ENCODE assay signal across 8 cellular contexts in genomic region chr21:17688912-17689874, GRCh38.
DNase-seq lines count a peak whose midpoint lies in the region; ATAC-seq, FAIRE-seq and TF ChIP-seq lines count a peak whose summit lies in the region.

No MANE protein-coding gene starts in this region.

- H2AK5ac ChIP-seq in H1 (ENCODE audit: low read depth, low read length): 0 out of 2 replicates have a peak overlapping the region, but pooled peaks have one; percentile 39

- H4K20me1 ChIP-seq in H1 (replicated peaks in 1 of 2; ENCODE audit: control insufficient read depth in 1 of 2, insufficient read depth in 2 of 2, low read length in 2 of 2): no peaks in the 10 kb centered on the region

- no peak for ATAC-seq in GM18520 (IDR thresholded peaks at IDR 0.05; ENCODE audit: unreplicated experiment)

- no peak overlapping the region for H3K9ac ChIP-seq in H1 (replicated peaks in 1 of 4; ENCODE audit: extremely low read depth in 1 of 4, low read depth in 3 of 4, low read length in 3 of 4)

- H2BK15ac ChIP-seq in H1 (ENCODE audit: low read length): no peak overlapping the region

- DNase-seq in DMS 273 (lab: John Stamatoyannopoulos, UW; ENCODE audit: unreplicated experiment): peak; percentile 70
- peak; percentile 85 for DNase-seq in NCI-H1105 (lab: John Stamatoyannopoulos, UW)
- peak; percentile 67 to 74 for DNase-seq in activated CD4-positive, alpha-beta T cell treated with anti-CD3 and anti-CD28 coated beads, Interleukin-2, amount 50 U/mL, for 48 hours
- peak in 1 of 2 experiments; percentile 57 for DNase-seq in H1 (ENCODE audit: low read depth in 1 of 2, low spot score in 2 of 2)
- peak in 7 of 10 donors; percentile 6 to 83 (median 26) for DNase-seq in posterior cingulate gyrus
- DNase-seq in HuH-7.5 (ENCODE audit: low spot score): no peak
- no peak for DNase-seq in Kasumi-1 (lab: John Stamatoyannopoulos, UW)

- no peak overlapping the region for H3K27ac ChIP-seq in H1 (ENCODE audit: low read depth, low read length)

- no peak overlapping the region; the same call in 1 of the 2 replicates for H2BK12ac ChIP-seq in H1 (ENCODE audit: low read depth, low read length)

- intact Hi-C loops in posterior cingulate gyrus (cut with DNase I): no loop called here

- no peak overlapping the region for H2BK120ac ChIP-seq in H1 (replicated peaks; ENCODE audit: low read depth, low read length)

- H4K91ac ChIP-seq in H1 (replicated peaks; ENCODE audit: insufficient read length, low read length): no peak overlapping the region

- no peak overlapping the region for H3K4ac ChIP-seq in H1 (replicated peaks; ENCODE audit: insufficient read length, low read depth, low read length)

- H3K79me1 ChIP-seq in H1 (ENCODE audit: low read depth, low read length): no peaks in the 10 kb centered on the region

- H3K23ac ChIP-seq in H1 (ENCODE audit: insufficient read length): no peak overlapping the region

- H2BK5ac ChIP-seq in H1 (ENCODE audit: low read depth, low read length): no peak overlapping the region

- peak overlapping the region; percentile 53; the same call in 1 of the 2 replicates for H2AFZ ChIP-seq in H1 (ENCODE audit: low read length)

- no peak overlapping the region for H4K5ac ChIP-seq in H1 (ENCODE audit: insufficient read length, low read depth, low read length)

- H3K4me2 ChIP-seq in H1 (ENCODE audit: insufficient read depth in 1 of 2, low read depth in 2 of 2, low read length in 2 of 2): no peak overlapping the region

- H3K56ac ChIP-seq in H1 (replicated peaks; ENCODE audit: insufficient read length, low read depth, low read length): no peak overlapping the region

- no peaks in the 10 kb centered on the region for H3K27me3 ChIP-seq in H1 (replicated peaks in 1 of 4; ENCODE audit: control insufficient read depth in 3 of 4, extremely low read depth in 1 of 4, insufficient read depth in 3 of 4, low read length in 3 of 4)

- TF ChIP-seq EP300 in H1 (IDR thresholded peaks at IDR 0.05; ENCODE audit: borderline replicate concordance in 1 of 2, low read depth in 2 of 2, low read length in 2 of 2): no peak

- no peaks in the 10 kb centered on the region for H3K23me2 ChIP-seq in H1 (ENCODE audit: low read depth, low read length)

- no peaks in the 10 kb centered on the region for H3K79me2 ChIP-seq in H1 (ENCODE audit: control insufficient read depth in 1 of 2, insufficient read depth in 2 of 2, low read length in 2 of 2)

- peak in 1 of 2 experiments; percentile 28; a peak in 2 of 4 replicates for TF ChIP-seq RAD21 in H1 (IDR thresholded peaks at IDR 0.05 in 1 of 2, conservative IDR thresholded peaks at IDR 0.05 in 1 of 2; ENCODE audit: low read depth in 2 of 2, low read length in 2 of 2)

- TF ChIP-seq POLR2A in H1 (IDR thresholded peaks at IDR 0.05; ENCODE audit: control extremely low read depth in 1 of 2, low read depth in 2 of 2, low read length in 2 of 2): no peak

- H3K18ac ChIP-seq in H1 (ENCODE audit: extremely low read depth, low read length): no peak overlapping the region; the same call in 1 of the 2 replicates

- H4K8ac ChIP-seq in H1 (ENCODE audit: extremely low read depth, insufficient read depth, low read length): peak overlapping the region; percentile 89

- peaks cover 1 to 3% (median 2%) of the 10 kb centered on the region in 4 experiments; a peak in 3 of 7 replicates for H3K4me1 ChIP-seq in H1 (replicated peaks in 1 of 4; ENCODE audit: control insufficient read depth in 3 of 4, insufficient read depth in 4 of 4, low read length in 3 of 4)

- H3K14ac ChIP-seq in H1 (ENCODE audit: insufficient read length): no peak overlapping the region

- WGBS in H1 (ENCODE audit: extremely low coverage in 1 of 2, insufficient coverage in 1 of 2, insufficient read length in 1 of 2, insufficient replicate concordance in 2 of 2, low coverage in 1 of 2, low lambda C conversion rate in 2 of 2, missing lambda C conversion rate in 1 of 2), 2 experiments: 88% methylated on average over 13 of the region's 13 CpGs; no CpG with 5 or more reads in 1 of the 2 experiments

- no peak for FAIRE-seq in H1 (lab: Jason Lieb, UNC)

- H3K36me3 ChIP-seq in H1 (ENCODE audit: control insufficient read depth in 2 of 4, insufficient read depth in 4 of 4, low read length in 3 of 4): no peaks in the 10 kb centered on the region

- POLR2A ChIA-PET in H1 (lab: Charles Lee; ENCODE audit: partially characterized antibody): interaction anchor here (1.2 kb wide), 1 partner anchor 67 kb away, joined by 3 read pairs; no protein-coding TSS in a partner anchor

- no peak overlapping the region for H3K4me3 ChIP-seq in H1 (ENCODE audit: extremely low read depth in 1 of 4, insufficient read depth in 2 of 4, low read depth in 3 of 4, low read length in 4 of 4)

- CTCF ChIA-PET in H1 (lab: Charles Lee; ENCODE audit: partially characterized antibody): interaction anchor here (0.6 to 3.3 kb wide), 12 partner anchors 9 to 477 kb away, joined by 3 to 14 read pairs (median 4); no protein-coding TSS in a partner anchor

- H2BK20ac ChIP-seq in H1 (ENCODE audit: low read length): no peak overlapping the region

- TF ChIP-seq CTCF in H1 (IDR thresholded peaks at IDR 0.05; ENCODE audit: control extremely low read depth in 1 of 3, insufficient read depth in 1 of 3, low read depth in 1 of 3, low read length in 3 of 3): peak; percentile 18 to 52 (median 24); a peak in 3 of 4 replicates

- H3K9me3 ChIP-seq in H1 (ENCODE audit: insufficient read depth in 2 of 2, low read depth in 1 of 2, low read length in 1 of 2): peaks cover 0 to 4% of the 10 kb centered on the region in 2 experiments; a peak in 2 of 4 replicates

TF ChIP-seq in H1, 55 proteins besides CTCF, POLR2A, EP300 and RAD21:
- TF ChIP-seq KDM1A (IDR thresholded peaks at IDR 0.05; ENCODE audit: borderline replicate concordance, low read length) (no peak), CHD1 (IDR thresholded peaks at IDR 0.05; ENCODE audit: low read depth, low read length) (no peak), CBX5 (IDR thresholded peaks at IDR 0.05; ENCODE audit: low read depth, low read length) (no peak), GABPA (IDR thresholded peaks at IDR 0.05; ENCODE audit: borderline replicate concordance, insufficient read depth, low read length) (no peak), RNF2 (IDR thresholded peaks at IDR 0.05; ENCODE audit: borderline replicate concordance, low read depth, low read length, missing control alignments, poor library complexity, severe bottlenecking) (no peak), ASH2L (IDR thresholded peaks at IDR 0.05; ENCODE audit: low read length) (no peak), GTF2F1 (IDR thresholded peaks at IDR 0.05; ENCODE audit: borderline replicate concordance, low read depth, low read length) (no peak), FOSL1 (IDR thresholded peaks at IDR 0.05; ENCODE audit: insufficient read depth, low read depth, low read length) (no peak), SUZ12 (IDR thresholded peaks at IDR 0.05; ENCODE audit: low read length) (no peak), TAF1 (IDR thresholded peaks at IDR 0.05; ENCODE audit: low read depth, low read length) (no peak), SRF (IDR thresholded peaks at IDR 0.05; ENCODE audit: low read depth, low read length) (no peak), RBBP5 (IDR thresholded peaks at IDR 0.05; ENCODE audit: borderline replicate concordance, low read depth, low read length) (no peak), JUND (IDR thresholded peaks at IDR 0.05; ENCODE audit: low read length) (no peak)

Comparison
In these comparisons a context has a peak if more than half of its experiments do, and no peak if none do; other contexts are left out.
1. DNase-seq: peak in DMS 273 (single experiment), NCI-H1105 (single experiment), activated CD4-positive, alpha-beta T cell treated with anti-CD3 and anti-CD28 coated beads, Interleukin-2, amount 50 U/mL, for 48 hours (2 of 2) and posterior cingulate gyrus (7 of 10); none in HuH-7.5 (single experiment) and Kasumi-1 (0 of 2).